19 cellular contexts compared by ENCODE assay signal in genomic region chr19:30695171-30695875, GRCh38.
A peak's percentile ranks its signal among the peaks of the same experiment; 100 is the strongest.
DNase-seq lines count a peak whose midpoint lies in the region; ATAC-seq and TF ChIP-seq lines count a peak whose summit lies in the region.
"Had no signal": no experiment of that assay in that cellular context is flagged by ENCODE, and none has a peak within 500 bp of the region (broad histone marks: within the 10 kb centered on the region; RNA-seq: fewer than 3 reads in every experiment).

No MANE protein-coding gene starts in this region.

- H3K36me3 ChIP-seq in CD4-positive, alpha-beta memory T cell (ENCODE audit: insufficient read depth, low read length), result no peaks in the 10 kb centered on the region

- intact Hi-C loops in CD4-positive, alpha-beta memory T cell (cut with micrococcal nuclease), result no loop called here

- POLR2A ChIA-PET in CD4-positive, alpha-beta memory T cell (lab: Charles Lee; ENCODE audit: partially characterized antibody), result no interaction called here

- H3K27ac ChIP-seq in 22Rv1, result no peak overlapping the region
- H3K27ac ChIP-seq in CD4-positive, alpha-beta memory T cell (ENCODE audit: low read depth, low read length), result no peak overlapping the region
- H3K27ac ChIP-seq: body of pancreas, dorsolateral prefrontal cortex had no signal

- peaks cover 5% of the 10 kb centered on the region for H3K27me3 Mint-ChIP-seq in glutamatergic neuron (ENCODE audit: unreplicated experiment)
- peaks cover 21 to 22% of the 10 kb centered on the region in 2 donors for H3K27me3 Mint-ChIP-seq in CD4-positive, alpha-beta memory T cell

- peaks cover 8% of the 10 kb centered on the region for H3K9me3 Mint-ChIP-seq in glutamatergic neuron (ENCODE audit: unreplicated experiment)
- peaks cover 0 to 4% (median 0%) of the 10 kb centered on the region in 8 donors for H3K9me3 Mint-ChIP-seq in CD4-positive, alpha-beta memory T cell
- H3K9me3 Mint-ChIP-seq: activated naive CD4-positive, alpha-beta T cell treated with anti-CD3 and anti-CD28 coated beads for 36 hours had no signal

- TF ChIP-seq CTCF in 22Rv1 (IDR thresholded peaks at IDR 0.05) (peak; percentile 44), GM12864 (IDR thresholded peaks at IDR 0.05; ENCODE audit: low read depth, low read length, missing control alignments) (peak; percentile 34), glutamatergic neuron (IDR thresholded peaks at IDR 0.05; ENCODE audit: partially characterized antibody, unreplicated experiment) (peak; percentile 23)

- H3K27me3 ChIP-seq in CD4-positive, alpha-beta memory T cell (ENCODE audit: insufficient read depth, low read length), result no peaks in the 10 kb centered on the region
- H3K27me3 ChIP-seq: body of pancreas, dorsolateral prefrontal cortex had no signal

- no peak overlapping the region for H3K4me3 ChIP-seq in GM12864 (ENCODE audit: low read depth, low read length)
- no peak overlapping the region for H3K4me3 ChIP-seq in CD4-positive, alpha-beta memory T cell (ENCODE audit: low read length in 2 of 2)
- H3K4me3 ChIP-seq: body of pancreas, dorsolateral prefrontal cortex, lung had no signal

- ATAC-seq in HG03196 (IDR thresholded peaks at IDR 0.05; ENCODE audit: unreplicated experiment), result no peak
- ATAC-seq: body of pancreas, sciatic nerve had no signal

- DNase-seq in GM12864 (ENCODE audit: low read depth), result no peak
- peak; percentile 81 for DNase-seq in NCI-H82 (lab: John Stamatoyannopoulos, UW)
- DNase-seq in glutamatergic neuron, result peak; percentile 59
- DNase-seq in 8988T, result no peak
- no peak for DNase-seq in activated effector memory CD4-positive, alpha-beta T cell treated with anti-CD3 and anti-CD28 coated beads, Interleukin-2, amount 50 U/mL, for 16 hours
- no peak for DNase-seq in CD4-positive, alpha-beta memory T cell
- DNase-seq: activated CD4-positive, alpha-beta T cell treated with anti-CD3 and anti-CD28 coated beads for 1 hour; activated CD8-positive, alpha-beta memory T cell treated with anti-CD3 and anti-CD28 coated beads, Interleukin-2, amount 50 U/mL, for 4 hours; activated naive CD4-positive, alpha-beta T cell treated with anti-CD3 and anti-CD28 coated beads for 36 hours; body of pancreas; dorsolateral prefrontal cortex; HCEC 1CT; NCI-H187 treated with DMSO at 0.1 percent for 48 hours; stimulated activated CD4-positive, alpha-beta T cell treated with anti-CD3 and anti-CD28 coated beads, Interleukin-2, amount 100 ng/mL, for 48 hours; stimulated activated CD8-positive, alpha-beta memory T cell treated with anti-CD3 and anti-CD28 coated beads, Interleukin-4, amount 100 ng/mL, for 48 hours had no signal

- H3K4me3 Mint-ChIP-seq in glutamatergic neuron (ENCODE audit: unreplicated experiment), result no peak overlapping the region
- no peak overlapping the region for H3K4me3 Mint-ChIP-seq in CD4-positive, alpha-beta memory T cell
- H3K4me3 Mint-ChIP-seq: activated naive CD4-positive, alpha-beta T cell treated with anti-CD3 and anti-CD28 coated beads for 36 hours had no signal

- H3K4me1 ChIP-seq in CD4-positive, alpha-beta memory T cell (ENCODE audit: insufficient read depth, low read length), result peaks cover 11% of the 10 kb centered on the region
- H3K4me1 ChIP-seq: body of pancreas had no signal

- H3K4me1 Mint-ChIP-seq in glutamatergic neuron (ENCODE audit: low read depth, unreplicated experiment), result peaks cover 33% of the 10 kb centered on the region
- peaks cover 4 to 16% (median 10%) of the 10 kb centered on the region in 4 donors for H3K4me1 Mint-ChIP-seq in CD4-positive, alpha-beta memory T cell

- H3K9me3 ChIP-seq in CD4-positive, alpha-beta memory T cell (ENCODE audit: control insufficient read depth in 1 of 2, low read length in 2 of 2), result no peaks in the 10 kb centered on the region
- H3K9me3 ChIP-seq: body of pancreas had no signal

- no peaks in the 10 kb centered on the region for H3K36me3 Mint-ChIP-seq in glutamatergic neuron (ENCODE audit: unreplicated experiment)
- no peaks in the 10 kb centered on the region for H3K36me3 Mint-ChIP-seq in CD4-positive, alpha-beta memory T cell

- CTCF ChIA-PET in CD4-positive, alpha-beta memory T cell (lab: Charles Lee; ENCODE audit: partially characterized antibody), result interaction anchor here (1.1 kb wide), 1 partner anchor 10 kb away, joined by 3 read pairs; no protein-coding TSS in a partner anchor

- H3K27ac Mint-ChIP-seq in glutamatergic neuron (ENCODE audit: unreplicated experiment), result no peak overlapping the region
- no peak overlapping the region for H3K27ac Mint-ChIP-seq in CD4-positive, alpha-beta memory T cell
- H3K27ac Mint-ChIP-seq: activated naive CD4-positive, alpha-beta T cell treated with anti-CD3 and anti-CD28 coated beads for 36 hours had no signal

Comparison
In these comparisons a context has a peak if more than half of its experiments do, and no peak if none do; other contexts are left out.
1. DNase-seq: peak in NCI-H82 (single experiment) and glutamatergic neuron (single experiment); none in GM12864 (single experiment), 8988T (single experiment), activated effector memory CD4-positive, alpha-beta T cell treated with anti-CD3 and anti-CD28 coated beads, Interleukin-2, amount 50 U/mL, for 16 hours (single experiment) and CD4-positive, alpha-beta memory T cell (0 of 5).
2. Peak in every context shown above with its lines, with median percentiles within 50 percentile points of each other: CTCF ChIP-seq.